Comparison of ENCODE assay signal across 24 cellular contexts in genomic region chr5:112758676-112759075, GRCh38. TPM values are rescaled to one million over a fixed set of nuclear protein-coding genes. Genes with fewer than 3 reads are reported as not detected.
DNase-seq lines count a peak whose midpoint lies in the region; ATAC-seq and TF ChIP-seq lines count a peak whose summit lies in the region.
"Had no signal": no experiment of that assay in that cellular context is flagged by ENCODE, and none has a peak within 500 bp of the region (broad histone marks: within the 10 kb centered on the region; RNA-seq: fewer than 3 reads in every experiment).

No MANE protein-coding gene starts in this region.

- H3K4me3 ChIP-seq in HCT116 (replicated peaks in 1 of 2; ENCODE audit: low read depth in 1 of 2, low read length in 2 of 2) (no peak overlapping the region), mucosa of descending colon (no peak overlapping the region), aorta (ENCODE audit: low read length in 2 of 2) (no peak overlapping the region)
- H3K4me3 ChIP-seq: BLaER1, GM12878 had no signal

- H3K9me2 ChIP-seq in HCT116 (ENCODE audit: insufficient read depth) = no peaks in the 10 kb centered on the region

- TF ChIP-seq CTCF in HCT116 (IDR thresholded peaks at IDR 0.05 in 2 of 3, conservative IDR thresholded peaks at IDR 0.05 in 1 of 3; ENCODE audit: borderline replicate concordance in 1 of 3, insufficient read depth in 1 of 3, low read depth in 2 of 3, low read length in 2 of 3) (no peak), RWPE1 (conservative IDR thresholded peaks at IDR 0.05; ENCODE audit: low read depth) (no peak), mucosa of descending colon (IDR thresholded peaks at IDR 0.05) (no peak)

- no TSS peak for BruUV-seq in HCT116 (replicated peaks; lab: Mats Ljungman, UMichigan)

- no peak overlapping the region for H3K9ac ChIP-seq in HCT116 (ENCODE audit: low read length)
- H3K9ac ChIP-seq: BLaER1 had no signal

- RAD21 ChIA-PET in HCT116 (lab: Charles Lee; ENCODE audit: low non-redundant PET in 1 of 2, low total read pairs in 2 of 2, uncharacterized antibody in 2 of 2, unreplicated experiment in 2 of 2) = interaction anchor here in 1 of 2 experiments (2.2 kb wide), 1 partner anchor 208 kb away, joined by 6 read pairs; no protein-coding TSS in a partner anchor

- H4K20me1 ChIP-seq in HCT116 (ENCODE audit: insufficient read depth) = no peaks in the 10 kb centered on the region; the same call in 1 of the 2 replicates

- H2AFZ ChIP-seq in HCT116 (ENCODE audit: low read depth, low read length, poor library complexity, severe bottlenecking) = no peak overlapping the region

- no peak for TF ChIP-seq POLR2A in HCT116 (IDR thresholded peaks at IDR 0.05; ENCODE audit: borderline replicate concordance, extremely low read depth, insufficient read depth, insufficient read length)

- no peaks in the 10 kb centered on the region for H3K79me2 ChIP-seq in HCT116 (ENCODE audit: insufficient read depth, low read length)

- CTCF ChIA-PET in HCT116 (lab: Charles Lee) (interaction anchor here (1.2 to 2.7 kb wide), 8 partner anchors 9 to 339 kb away, joined by 3 to 26 read pairs (median 6); no protein-coding TSS in a partner anchor), RWPE1 (lab: Yijun Ruan, JAX) (interaction anchor here (0.5 to 2.6 kb wide), 5 partner anchors 21 to 253 kb away, joined by 3 to 60 read pairs (median 3); no protein-coding TSS in a partner anchor)

- H3K4me1 ChIP-seq in HCT116 (ENCODE audit: control insufficient read depth in 1 of 2, insufficient read depth in 2 of 2, low read length in 2 of 2) = peaks cover 4 to 5% of the 10 kb centered on the region in 2 experiments
- no peaks in the 10 kb centered on the region for H3K4me1 ChIP-seq in mucosa of descending colon (ENCODE audit: low read depth)
- peaks cover 0 to 2% of the 10 kb centered on the region in 2 donors for H3K4me1 ChIP-seq in aorta (ENCODE audit: control insufficient read depth in 1 of 2, insufficient read depth in 2 of 2, low read length in 2 of 2)
- H3K4me1 ChIP-seq: BE2C, Caco-2 had no signal

- peak; percentile 57; the same call in 1 of the 2 replicates for ATAC-seq in HCT116
- peak; percentile 78 for ATAC-seq in left colon
- peak; percentile 57 for ATAC-seq in mucosa of descending colon
- ATAC-seq in aorta (ENCODE audit: low FRiP score) = no peak
- no peak for ATAC-seq in GM18498 (IDR thresholded peaks at IDR 0.05; ENCODE audit: unreplicated experiment)
- ATAC-seq: GM12878 had no signal

- no peaks in the 10 kb centered on the region for H3K9me3 ChIP-seq in HCT116 (ENCODE audit: control insufficient read depth in 1 of 2, insufficient read depth in 1 of 2, low read depth in 1 of 2, low read length in 2 of 2)
- H3K9me3 ChIP-seq in mucosa of descending colon = no peaks in the 10 kb centered on the region
- no peaks in the 10 kb centered on the region for H3K9me3 ChIP-seq in aorta (ENCODE audit: control insufficient read depth, low read length)
- H3K9me3 ChIP-seq: BE2C, BLaER1, Caco-2 had no signal

- no peak for TF ChIP-seq RAD21 in HCT116 (IDR thresholded peaks at IDR 0.05; ENCODE audit: low read depth)

- intact Hi-C loops in HCT116 (cut with micrococcal nuclease) = loop anchor here (10.0 kb wide), 1 partner anchor 334 kb away; no protein-coding TSS in a partner anchor
- intact Hi-C loops in left colon (cut with DNase I, micrococcal nuclease) = loop anchor here in 1 of 2 donors (10.0 kb wide), 1 partner anchor 204 kb away; no protein-coding TSS in a partner anchor
- intact Hi-C loops in mucosa of descending colon (cut with DNase I, micrococcal nuclease) = loop anchor here in 1 of 2 donors (5.0 kb wide), 1 partner anchor 206 kb away; no protein-coding TSS in a partner anchor
- intact Hi-C loops in aorta (cut with DNase I) = loop anchor here in 1 of 2 donors (10.0 kb wide), 1 partner anchor 54 kb away; no protein-coding TSS in a partner anchor

- 88 to 92% methylated on average over 7 of the region's 7 CpGs for WGBS in aorta, 2 donors

- H3K27ac ChIP-seq in HCT116 (ENCODE audit: low read depth, low read length) = no peak overlapping the region
- H3K27ac ChIP-seq in RWPE1 = peak overlapping the region; percentile 18
- no peak overlapping the region for H3K27ac ChIP-seq in aorta (ENCODE audit: low read depth in 1 of 2, low read length in 2 of 2)
- H3K27ac ChIP-seq: 22Rv1, BLaER1 had no signal

- DNase-seq in HCT116 (ENCODE audit: low read depth, low spot score) (no peak), RWPE1 (ENCODE audit: low spot score) (no peak), left colon (no peak), mucosa of descending colon (peak in 2 of 3 donors; percentile 27 to 30), A172 (ENCODE audit: low spot score) (no peak), aorta (no peak)
- DNase-seq: ACHN; BE2C; C1 segment of cervical spinal cord; Caco-2; Calu3; CD4-positive, alpha-beta memory T cell; CD4-positive, CD25-positive, alpha-beta regulatory T cell; CD8-positive, alpha-beta memory T cell; DMS153; DMS53; DMS79; DND-41; EL; GDM1 had no signal

- H3K4me2 ChIP-seq in HCT116 (ENCODE audit: low read length) = peak overlapping the region; percentile 18; the same call in 1 of the 2 replicates
- H3K4me2 ChIP-seq: BLaER1 had no signal

- POLR2A ChIA-PET in HCT116 (lab: Charles Lee) (no interaction called here), RWPE1 (lab: Yijun Ruan, JAX; ENCODE audit: low non-redundant PET) (no interaction called here)

- H3K36me3 ChIP-seq in HCT116 (ENCODE audit: control insufficient read depth in 1 of 2, insufficient read depth in 2 of 2, low read length in 2 of 2) (no peaks in the 10 kb centered on the region), mucosa of descending colon (ENCODE audit: low read depth) (no peaks in the 10 kb centered on the region), aorta (ENCODE audit: control insufficient read depth in 1 of 2, insufficient read depth in 2 of 2, low read length in 1 of 2) (no peaks in the 10 kb centered on the region)

- H3K27me3 ChIP-seq in HCT116 (ENCODE audit: insufficient read depth, low read length) = no peaks in the 10 kb centered on the region
- H3K27me3 ChIP-seq in aorta (ENCODE audit: control insufficient read depth in 1 of 2, insufficient read depth in 2 of 2, low read length in 1 of 2) = no peaks in the 10 kb centered on the region
- H3K27me3 ChIP-seq: BE2C, BLaER1 had no signal

TF ChIP-seq in HCT116, 20 proteins besides CTCF, POLR2A, EP300 and RAD21:
- no peak for TF ChIP-seq SP1 (IDR thresholded peaks at IDR 0.05; ENCODE audit: low read depth)
- TF ChIP-seq CBX3 (IDR thresholded peaks at IDR 0.05; ENCODE audit: low read depth) = no peak
- TF ChIP-seq CEBPB (IDR thresholded peaks at IDR 0.05; ENCODE audit: low read depth) = no peak
- no peak for TF ChIP-seq EGR1 (IDR thresholded peaks at IDR 0.05; ENCODE audit: low read depth)
- TF ChIP-seq ZNF274 (IDR thresholded peaks at IDR 0.05; ENCODE audit: low read depth, low read length) = no peak
- TF ChIP-seq ZFX (IDR thresholded peaks at IDR 0.05) = no peak
- no peak for TF ChIP-seq POLR2AphosphoS5 (IDR thresholded peaks at IDR 0.05; ENCODE audit: low read depth, low read length)
- no peak for TF ChIP-seq FOSL1 (IDR thresholded peaks at IDR 0.05; ENCODE audit: low read depth)
- no peak for TF ChIP-seq SIN3A (IDR thresholded peaks at IDR 0.05; ENCODE audit: low read depth)

RNA-seq across cellular contexts. Expression of gene APC, which starts 21.0 kb away (rescaled TPM):
- total RNA-seq in HCT116 (2021; ENCODE audit: unreplicated experiment) (24.0 TPM), left colon (10 to 100 TPM; 48.0 to 52.9 TPM), mucosa of descending colon (10 to 100 TPM; 42.7 to 62.8 (median 43.5) TPM), aorta (10 to 100 TPM; 49.8 to 51.6 TPM)
- 4.7 and 7.8 TPM in 2 replicates for polyA plus RNA-seq in HCT116 (2012)
- total RNA-seq in A172 (2014; rRNA removed; shearing (Covaris generic)) = 36.7 and 49.4 TPM in 2 replicates
- polyA plus RNA-seq in aorta = 1 to 10 TPM; 2.8 to 6.5 TPM

Comparison
In these comparisons a context has a peak if more than half of its experiments do, and no peak if none do; other contexts are left out.
1. ATAC-seq: peak in HCT116 (single experiment), left colon (single experiment) and mucosa of descending colon (single experiment); none in aorta (single experiment) and GM18498 (single experiment).
2. DNase-seq: peak in mucosa of descending colon (2 of 3); none in HCT116 (single experiment), RWPE1 (single experiment), left colon (0 of 2), A172 (single experiment) and aorta (0 of 2).